8 cellular contexts compared by ENCODE assay signal in genomic region chr2:96205238-96205637, GRCh38. TPM values are rescaled to one million over a fixed set of nuclear protein-coding genes. Genes with fewer than 3 reads are reported as not detected.
DNase-seq lines count a peak whose midpoint lies in the region; ATAC-seq, FAIRE-seq and TF ChIP-seq lines count a peak whose summit lies in the region.

No MANE protein-coding gene starts in this region.

- CTCF ChIA-PET in A673 (lab: Charles Lee) (no interaction called here), GM12878 (lab: Yijun Ruan, JAX) (interaction anchor here (0.5 to 10.2 kb wide), 14 partner anchors 18 to 560 kb away, joined by 3 to 90 read pairs (median 4); partner anchors contain the start of gene ASTL)

- SMC1A ChIA-PET in GM12878 (lab: Charles Lee; ENCODE audit: uncharacterized antibody, unreplicated experiment) = interaction anchor here (0.8 to 8.0 kb wide), 11 partner anchors 10 to 140 kb away, joined by 3 to 116 read pairs (median 4); partner anchors contain the start of gene ASTL

- TF ChIP-seq RAD21 in GM12878 (IDR thresholded peaks at IDR 0.05; ENCODE audit: insufficient read depth, low read depth, low read length) = no peak

- H2AK5ac ChIP-seq in mesenchymal stem cell (ENCODE audit: low read length, severe bottlenecking) = no peak overlapping the region

- H3K4me1 Mint-ChIP-seq in HFFc6 (ENCODE audit: low read depth) = peaks cover 73% of the 10 kb centered on the region

- H3K18ac ChIP-seq in mesenchymal stem cell (ENCODE audit: low read depth in 1 of 2, low read length in 2 of 2) = no peak overlapping the region

- no peak overlapping the region for H2BK12ac ChIP-seq in mesenchymal stem cell (ENCODE audit: low read length in 2 of 2)

- DNase-seq in A673 (ENCODE audit: low spot score) (no peak), HFFc6 (peak; percentile 13), GM12878 (ENCODE audit: low read depth, low spot score) (no peak), mesenchymal stem cell (no peak), D721Med (ENCODE audit: insufficient read length, low spot score) (no peak), NCI-H510A (lab: John Stamatoyannopoulos, UW) (no peak)

- no TSS peak for BruUV-seq in A673 (replicated peaks; lab: Mats Ljungman, UMichigan)
- BruUV-seq in GM12878 (replicated peaks; lab: Mats Ljungman, UMichigan) = no TSS peak

- H3K79me2 ChIP-seq in GM12878 (ENCODE audit: control insufficient read depth, insufficient read depth, low read length) = peaks cover 95% of the 10 kb centered on the region

- H3K9me3 ChIP-seq in A673 (ENCODE audit: low read depth, low read length, poor library complexity, severe bottlenecking) (no peaks in the 10 kb centered on the region), GM12878 (replicated peaks; ENCODE audit: control insufficient read depth, insufficient read depth, low read length) (no peaks in the 10 kb centered on the region), mesenchymal stem cell (ENCODE audit: control insufficient read depth, low read length) (no peaks in the 10 kb centered on the region)

- H3K23ac ChIP-seq in mesenchymal stem cell (ENCODE audit: low read length in 2 of 2) = no peak overlapping the region

- no peak overlapping the region for H4K8ac ChIP-seq in mesenchymal stem cell (ENCODE audit: low read length)

- POLR2A ChIA-PET in A673 (lab: Charles Lee; ENCODE audit: low non-redundant PET) (no interaction called here), GM12878 (lab: Charles Lee) (interaction anchor here (0.5 to 2.3 kb wide), 10 partner anchors 10 to 62 kb away, joined by 3 to 13 read pairs (median 5); no protein-coding TSS in a partner anchor)

- RAD21 ChIA-PET in GM12878 (lab: Charles Lee; ENCODE audit: unreplicated experiment) = interaction anchor here (1.0 to 9.0 kb wide), 6 partner anchors 27 to 66 kb away, joined by 3 to 93 read pairs (median 6); partner anchors contain the start of gene ASTL

- peaks cover 10% of the 10 kb centered on the region for H4K20me1 ChIP-seq in GM12878 (ENCODE audit: control insufficient read depth, insufficient read depth)

- WGBS in GM12878 (ENCODE audit: insufficient coverage, insufficient replicate concordance, low lambda C conversion rate, missing lambda C conversion rate) = 1% methylated on average over 4 of the region's 4 CpGs
- 91% methylated on average over 4 of the region's 4 CpGs for WGBS in mesenchymal stem cell

- H2BK120ac ChIP-seq in mesenchymal stem cell (ENCODE audit: low read depth, low read length) = no peak overlapping the region

- H3K9ac ChIP-seq in GM12878 (ENCODE audit: control insufficient read depth, insufficient read depth, low read length) (peak overlapping the region; percentile 8; the same call in 1 of the 2 replicates), mesenchymal stem cell (ENCODE audit: low read length) (peak overlapping the region; percentile 80)

- H4K91ac ChIP-seq in mesenchymal stem cell (ENCODE audit: low read length) = no peak overlapping the region

- in situ Hi-C loops in GM12878 (cut with MboI) = no loop called here

- peaks cover 37% of the 10 kb centered on the region for H3K36me3 Mint-ChIP-seq in HFFc6 (ENCODE audit: low read depth)

- peaks cover 21% of the 10 kb centered on the region for H3K4me1 ChIP-seq in A673 (ENCODE audit: insufficient read depth, low read length, poor library complexity, severe bottlenecking)
- peaks cover 25% of the 10 kb centered on the region for H3K4me1 ChIP-seq in GM12878 (ENCODE audit: control insufficient read depth, insufficient read depth, low read length)
- H3K4me1 ChIP-seq in mesenchymal stem cell (ENCODE audit: control insufficient read depth, insufficient read depth, low read depth, low read length) = peaks cover 15% of the 10 kb centered on the region

- H3K4ac ChIP-seq in mesenchymal stem cell (ENCODE audit: low read depth in 1 of 2, low read length in 2 of 2) = no peak overlapping the region

- H3K14ac ChIP-seq in mesenchymal stem cell (ENCODE audit: low read length in 2 of 2) = no peak overlapping the region

- TF ChIP-seq EP300 in GM12878 (IDR thresholded peaks at IDR 0.05; ENCODE audit: borderline replicate concordance in 1 of 2, control insufficient read depth in 1 of 2, low read depth in 2 of 2, low read length in 2 of 2) = no peak

- H3K79me1 ChIP-seq in mesenchymal stem cell (replicated peaks; ENCODE audit: low read length, poor library complexity, severe bottlenecking) = peaks cover 10% of the 10 kb centered on the region

- H3K4me2 ChIP-seq in GM12878 (ENCODE audit: control insufficient read depth, insufficient read depth) = peak overlapping the region; percentile 48
- H3K4me2 ChIP-seq in mesenchymal stem cell (ENCODE audit: low read length, poor library complexity, severe bottlenecking) = peak overlapping the region; percentile 27

- ATAC-seq in GM12878 (no peak), HG02571 (IDR thresholded peaks at IDR 0.05; ENCODE audit: unreplicated experiment) (no peak), GM19452 (IDR thresholded peaks at IDR 0.05; ENCODE audit: unreplicated experiment) (no peak)

- FAIRE-seq in GM12878 (lab: Jason Lieb, UNC) (no peak), D721Med (lab: Jason Lieb, UNC) (no peak)

- intact Hi-C loops in A673 (cut with micrococcal nuclease; ENCODE audit: unreplicated experiment) = loop anchor here (5.0 kb wide), 1 partner anchor 62 kb away; the partner anchor contains the start of genes CIAO1 and TMEM127
- intact Hi-C loops in GM12878 (cut with micrococcal nuclease; ENCODE audit: unreplicated experiment) = loop anchor here (1.0 to 5.0 kb wide), 3 partner anchors 59 to 132 kb away; partner anchors contain the start of gene NCAPH

- H3K27me3 Mint-ChIP-seq in HFFc6 (ENCODE audit: insufficient read depth) = no peaks in the 10 kb centered on the region

- peak overlapping the region; percentile 98 for H3K4me3 Mint-ChIP-seq in HFFc6

- TF ChIP-seq POLR2A in GM12878 (IDR thresholded peaks at IDR 0.05; ENCODE audit: low read depth, low read length) = no peak

- H3K27ac Mint-ChIP-seq in HFFc6 = peak overlapping the region; percentile 87

- no peak overlapping the region for H2BK15ac ChIP-seq in mesenchymal stem cell (ENCODE audit: low read depth, poor library complexity, severe bottlenecking)

- H2AFZ ChIP-seq in GM12878 (ENCODE audit: control insufficient read depth, low read depth, low read length) (no peak overlapping the region), mesenchymal stem cell (ENCODE audit: low read depth, low read length) (no peak overlapping the region)

- no peaks in the 10 kb centered on the region for H3K27me3 ChIP-seq in A673 (replicated peaks; ENCODE audit: insufficient read depth, low read depth, low read length, poor library complexity)
- H3K27me3 ChIP-seq in GM12878 (replicated peaks in 1 of 2; ENCODE audit: control insufficient read depth in 2 of 2, insufficient read depth in 2 of 2, low read length in 1 of 2) = no peaks in the 10 kb centered on the region
- H3K27me3 ChIP-seq in mesenchymal stem cell (ENCODE audit: control insufficient read depth in 1 of 2, insufficient read depth in 1 of 2, low read length in 2 of 2) = no peaks in the 10 kb centered on the region

- H3K27ac ChIP-seq in A673 (ENCODE audit: low read depth, low read length, poor library complexity, severe bottlenecking) (peak overlapping the region; percentile 44), GM12878 (ENCODE audit: control insufficient read depth, insufficient read depth) (no peak overlapping the region; the same call in 1 of the 2 replicates), mesenchymal stem cell (ENCODE audit: low read length, poor library complexity, severe bottlenecking) (peak overlapping the region; percentile 31)

- no peak for TF ChIP-seq CTCF in A673 (conservative IDR thresholded peaks at IDR 0.05; ENCODE audit: low read depth, low read length)
- TF ChIP-seq CTCF in HFFc6 (IDR thresholded peaks at IDR 0.05) = no peak
- no peak for TF ChIP-seq CTCF in GM12878 (IDR thresholded peaks at IDR 0.05 in 2 of 3, conservative IDR thresholded peaks at IDR 0.05 in 1 of 3; ENCODE audit: control insufficient read depth in 2 of 3, extremely low read depth in 1 of 3, insufficient read depth in 1 of 3, low read depth in 3 of 3, low read length in 3 of 3)
- TF ChIP-seq CTCF in D721Med (IDR thresholded peaks at IDR 0.05; ENCODE audit: insufficient read depth, missing control alignments) = no peak

- H2BK5ac ChIP-seq in mesenchymal stem cell (ENCODE audit: low read depth, low read length, poor library complexity, severe bottlenecking) = no peak overlapping the region

- H3K36me3 ChIP-seq in A673 (ENCODE audit: insufficient read depth, low read length, poor library complexity, severe bottlenecking) (no peaks in the 10 kb centered on the region), GM12878 (ENCODE audit: control insufficient read depth in 2 of 2, insufficient read depth in 2 of 2, low read length in 1 of 2) (peaks cover 0 to 3% of the 10 kb centered on the region in 2 experiments; a peak in 2 of 4 replicates), mesenchymal stem cell (ENCODE audit: control insufficient read depth in 1 of 2, insufficient read depth in 2 of 2, low read depth in 1 of 2, low read length in 2 of 2) (no peaks in the 10 kb centered on the region)

- H3K9me3 Mint-ChIP-seq in HFFc6 = peaks cover 4% of the 10 kb centered on the region; the same call in 1 of the 2 replicates

- H3K4me3 ChIP-seq in A673 (ENCODE audit: low read depth, low read length, poor library complexity, severe bottlenecking) = peak overlapping the region; percentile 2
- peak overlapping the region; percentile 74 for H3K4me3 ChIP-seq in GM12878
- H3K4me3 ChIP-seq in mesenchymal stem cell (ENCODE audit: insufficient read depth in 1 of 2, low read depth in 1 of 2, low read length in 2 of 2) = peak overlapping the region in 1 of 2 experiments; percentile 61

RNA-seq across cellular contexts. Expression of gene STARD7, which starts 3.4 kb away (rescaled TPM):
- 189 and 201 TPM in 2 replicates for total RNA-seq in A673 (2021)
- total RNA-seq in HFFc6 (2021; fragmentation: NEBNext Ultra II Directional; extraction: Animal tissue kit (Norgen Biotek cat#: 25700)) = 100 to 1,000 TPM; 167 to 195 (median 180) TPM
- total RNA-seq in GM12878 (2013; cell fraction: nucleolus; rRNA removed) = 140 and 161 TPM in 2 replicates
- total RNA-seq in GM12878 (2014; rRNA removed) = 215 and 229 TPM in 2 replicates
- 148 and 153 TPM in 2 replicates for total RNA-seq in GM12878 (2014; rRNA removed; fragmentation: Illumina TruSeq; extraction: Trizol)
- total RNA-seq in GM12878 (2021) = 194 and 200 TPM in 2 replicates
- 84.4 TPM for polyA plus RNA-seq in GM12878 (2011; ENCODE audit: low read depth)
- 139 and 142 TPM in 2 replicates for polyA plus RNA-seq in GM12878 (2011; rRNA removed)
- 75.3 and 92.3 TPM in 2 replicates for polyA plus RNA-seq in GM12878 (2011; cell fraction: cytosol; rRNA removed)
- 89.9 and 96.0 TPM in 2 replicates for polyA plus RNA-seq in GM12878 (2011; cell fraction: nucleus; rRNA removed)
- 81.5 and 83.0 TPM in 2 replicates for polyA plus RNA-seq in GM12878 (2012)
- 154 and 182 TPM in 2 replicates for polyA plus RNA-seq in GM12878 (2014; fragmentation: Illumina TruSeq; extraction: Trizol)
- polyA plus RNA-seq in GM12878 (2014; fragmentation: Nextera tagmentation; extraction: Ambion mirVana) = 100 to 1,000 TPM in 1 of 2 experiments, 10 to 100 TPM in 1; 85.4 to 114 TPM
- 120 and 123 TPM in 2 replicates for polyA plus RNA-seq in GM12878 (2014; rRNA removed)
- polyA plus RNA-seq in GM12878 (2016; fragmentation: Nextera tagmentation; extraction: Ambion mirVana) = 100 to 1,000 TPM; 225 to 237 TPM
- polyA minus RNA-seq in GM12878 (2011; rRNA and poly(A)+ RNA removed) = 88.6 and 126 TPM in 2 replicates
- polyA minus RNA-seq in GM12878 (2011; cell fraction: cytosol; rRNA and poly(A)+ RNA removed) = 52.3 and 75.1 TPM in 2 replicates
- polyA minus RNA-seq in GM12878 (2011; cell fraction: nucleus; rRNA and poly(A)+ RNA removed) = 65.0 and 122 TPM in 2 replicates
- polyA plus RNA-seq in mesenchymal stem cell (2013, experiment 1 of 2) = 43.7 TPM
- polyA plus RNA-seq in mesenchymal stem cell (2013, experiment 2 of 2) = 44.3 TPM

RNA-seq across cellular contexts. Expression of gene DUSP2, which starts 60.0 kb away (rescaled TPM):
- total RNA-seq in A673 (2021) (0.50 and 1.4 TPM in 2 replicates), GM12878 (2014; rRNA removed) (212 and 227 TPM in 2 replicates), GM12878 (2014; rRNA removed; fragmentation: Illumina TruSeq; extraction: Trizol) (57.4 and 58.0 TPM in 2 replicates), GM12878 (2021) (181 and 194 TPM in 2 replicates)
- total RNA-seq in HFFc6 (2021; fragmentation: NEBNext Ultra II Directional; extraction: Animal tissue kit (Norgen Biotek cat#: 25700)) = 10 to 100 TPM; 10.1 to 17.9 (median 11.5) TPM
- total RNA-seq in GM12878 (2013; cell fraction: nucleolus; rRNA removed) = 404 and 419 TPM in 2 replicates
- polyA plus RNA-seq in GM12878 (2011; ENCODE audit: low read depth) = 22.1 TPM
- polyA plus RNA-seq in GM12878 (2011; rRNA removed) (47.5 and 84.3 TPM in 2 replicates), GM12878 (2014; fragmentation: Illumina TruSeq; extraction: Trizol) (11.9 and 35.6 TPM in 2 replicates), GM12878 (2014; fragmentation: Nextera tagmentation; extraction: Ambion mirVana) (10 to 100 TPM in 1 of 2 experiments, 1 to 10 TPM in 1; 9.7 to 34.6 TPM), GM12878 (2014; rRNA removed) (158 and 168 TPM in 2 replicates), GM12878 (2016; fragmentation: Nextera tagmentation; extraction: Ambion mirVana) (10 to 100 TPM; 10.2 to 56.4 TPM)
- polyA plus RNA-seq in GM12878 (2011; cell fraction: cytosol; rRNA removed) = 146 and 184 TPM in 2 replicates
- polyA plus RNA-seq in GM12878 (2011; cell fraction: nucleus; rRNA removed) = 522 and 621 TPM in 2 replicates
- 61.4 and 155 TPM in 2 replicates for polyA plus RNA-seq in GM12878 (2012)
- 98.2 and 232 TPM in 2 replicates for polyA minus RNA-seq in GM12878 (2011; rRNA and poly(A)+ RNA removed)
- polyA minus RNA-seq in GM12878 (2011; cell fraction: cytosol; rRNA and poly(A)+ RNA removed) = 87.6 and 111 TPM in 2 replicates
- 636 and 718 TPM in 2 replicates for polyA minus RNA-seq in GM12878 (2011; cell fraction: nucleus; rRNA and poly(A)+ RNA removed)
- 0.08 TPM for polyA plus RNA-seq in mesenchymal stem cell (2013, experiment 1 of 2)
- polyA plus RNA-seq in mesenchymal stem cell (2013, experiment 2 of 2) = 0.11 TPM
